13 cellular contexts compared by ENCODE assay signal in genomic region chr10:119176166-119176565, GRCh38. TPM values are rescaled to one million over a fixed set of nuclear protein-coding genes. Genes with fewer than 3 reads are reported as not detected.
DNase-seq lines count a peak whose midpoint lies in the region; ATAC-seq, FAIRE-seq and TF ChIP-seq lines count a peak whose summit lies in the region.
"Had no signal": no experiment of that assay in that cellular context is flagged by ENCODE, and none has a peak within 500 bp of the region (broad histone marks: within the 10 kb centered on the region; RNA-seq: fewer than 3 reads in every experiment).

No MANE protein-coding gene starts in this region.

- no peak for DNase-seq in activated naive CD4-positive, alpha-beta T cell treated with anti-CD3 and anti-CD28 coated beads, Interleukin-2, amount 10 ng/mL, durations not matched to agents 7 days and 5 days
- DNase-seq in activated naive CD4-positive, alpha-beta T cell treated with anti-CD3 and anti-CD28 coated beads, Interleukin-2, amount 50 U/mL, for 16 hours, result no peak
- no peak for DNase-seq in WTC11 (ENCODE audit: low spot score)
- peak; percentile 28 for DNase-seq in fibroblast of peridontal ligament (ENCODE audit: extremely low read depth)
- DNase-seq in type B pancreatic cell (ENCODE audit: extremely low spot score, unreplicated experiment), result no peak
- no peak for DNase-seq in GM12892 (ENCODE audit: insufficient read length)
- no peak for DNase-seq in brain microvascular endothelial cell
- DNase-seq: activated CD4-positive, CD25-positive, alpha-beta regulatory T cell treated with anti-CD3 and anti-CD28 coated beads, Interleukin-2, amount 50 U/mL, for 72 hours; KG1; NCI-H226; Right ventricle myocardium superior; stimulated activated naive B cell treated with anti-CD40 and anti-IgM and Interleukin-4, amounts not matched to agents 10 μg/mL and 1 μg/mL and 100 μg/mL, for 72 hours had no signal

- H3K4me3 ChIP-seq in brain microvascular endothelial cell (ENCODE audit: low read depth, low read length), result no peak overlapping the region

- POLR2A ChIA-PET in WTC11 (lab: Charles Lee), result no interaction called here

- peaks cover 22% of the 10 kb centered on the region for H3K36me3 ChIP-seq in brain microvascular endothelial cell (replicated peaks)

- CTCF ChIA-PET in activated naive CD4-positive, alpha-beta T cell treated with anti-CD3 and anti-CD28 coated beads, Interleukin-2, amount 10 ng/mL, durations not matched to agents 7 days and 5 days (lab: Charles Lee), result interaction anchor here (0.7 to 1.2 kb wide), 3 partner anchors 28 to 269 kb away, joined by 3 read pairs; no protein-coding TSS in a partner anchor
- CTCF ChIA-PET in WTC11 (lab: Charles Lee), result interaction anchor here (1.0 kb wide), 1 partner anchor 22 kb away, joined by 6 read pairs; no protein-coding TSS in a partner anchor

- peak overlapping the region; percentile 90 for H3K4me3 Mint-ChIP-seq in activated naive CD4-positive, alpha-beta T cell treated with anti-CD3 and anti-CD28 coated beads, Interleukin-2, amount 10 ng/mL, durations not matched to agents 7 days and 5 days
- H3K4me3 Mint-ChIP-seq in WTC11 (peak overlapping the region; percentile 99), type B pancreatic cell (peak overlapping the region; percentile 98)

- no peak for TF ChIP-seq POLR2A in GM12892 (IDR thresholded peaks at IDR 0.05; ENCODE audit: low read depth, low read length)

- no peaks in the 10 kb centered on the region for H3K27me3 Mint-ChIP-seq in activated naive CD4-positive, alpha-beta T cell treated with anti-CD3 and anti-CD28 coated beads, Interleukin-2, amount 10 ng/mL, durations not matched to agents 7 days and 5 days
- H3K27me3 Mint-ChIP-seq in WTC11 (ENCODE audit: low read depth) (no peaks in the 10 kb centered on the region), type B pancreatic cell (no peaks in the 10 kb centered on the region)
- H3K27me3 Mint-ChIP-seq: stimulated activated naive B cell treated with anti-CD40 and anti-IgM and Interleukin-4, amounts not matched to agents 10 μg/mL and 1 μg/mL and 100 μg/mL, for 72 hours had no signal

- no peak for TF ChIP-seq CTCF in WTC11 (IDR thresholded peaks at IDR 0.05)
- TF ChIP-seq CTCF in type B pancreatic cell (conservative IDR thresholded peaks at IDR 0.05), result no peak
- TF ChIP-seq CTCF in brain microvascular endothelial cell (IDR thresholded peaks at IDR 0.05; ENCODE audit: low read depth, low read length, missing control alignments), result no peak

- no peak overlapping the region for H3K27ac ChIP-seq in brain microvascular endothelial cell

- FAIRE-seq in GM12892 (lab: Jason Lieb, UNC), result no peak

- H3K36me3 Mint-ChIP-seq in activated naive CD4-positive, alpha-beta T cell treated with anti-CD3 and anti-CD28 coated beads, Interleukin-2, amount 10 ng/mL, durations not matched to agents 7 days and 5 days, result peaks cover 30% of the 10 kb centered on the region
- H3K36me3 Mint-ChIP-seq in WTC11 (peaks cover 46% of the 10 kb centered on the region), type B pancreatic cell (peaks cover 17% of the 10 kb centered on the region)

- in situ Hi-C loops in brain microvascular endothelial cell (cut with HindIII; ENCODE audit: low pct_ligation_motif_present, low sequenced_read_pairs), result no loop called here

- peaks cover 47% of the 10 kb centered on the region for H3K4me1 Mint-ChIP-seq in activated naive CD4-positive, alpha-beta T cell treated with anti-CD3 and anti-CD28 coated beads, Interleukin-2, amount 10 ng/mL, durations not matched to agents 7 days and 5 days
- H3K4me1 Mint-ChIP-seq in WTC11 (peaks cover 10% of the 10 kb centered on the region), type B pancreatic cell (ENCODE audit: unreplicated experiment) (peaks cover 19% of the 10 kb centered on the region)

- H3K27me3 ChIP-seq in brain microvascular endothelial cell (replicated peaks), result no peaks in the 10 kb centered on the region

- H3K9me3 Mint-ChIP-seq in activated naive CD4-positive, alpha-beta T cell treated with anti-CD3 and anti-CD28 coated beads, Interleukin-2, amount 10 ng/mL, durations not matched to agents 7 days and 5 days, result no peaks in the 10 kb centered on the region
- no peaks in the 10 kb centered on the region for H3K9me3 Mint-ChIP-seq in WTC11
- no peaks in the 10 kb centered on the region for H3K9me3 Mint-ChIP-seq in type B pancreatic cell
- H3K9me3 Mint-ChIP-seq: stimulated activated naive B cell treated with anti-CD40 and anti-IgM and Interleukin-4, amounts not matched to agents 10 μg/mL and 1 μg/mL and 100 μg/mL, for 72 hours had no signal

- ATAC-seq in WTC11 (no peak), HG02588 (IDR thresholded peaks at IDR 0.05; ENCODE audit: unreplicated experiment) (no peak)
- ATAC-seq: stimulated activated naive B cell treated with anti-CD40 and anti-IgM and Interleukin-4, amounts not matched to agents 10 μg/mL and 1 μg/mL and 100 μg/mL, for 72 hours had no signal

- no peak overlapping the region for H3K27ac Mint-ChIP-seq in activated naive CD4-positive, alpha-beta T cell treated with anti-CD3 and anti-CD28 coated beads, Interleukin-2, amount 10 ng/mL, durations not matched to agents 7 days and 5 days
- 0 out of 2 replicates have a peak overlapping the region, but pooled peaks have one; percentile 26 for H3K27ac Mint-ChIP-seq in WTC11
- H3K27ac Mint-ChIP-seq in type B pancreatic cell, result peak overlapping the region; percentile 56

TF ChIP-seq in WTC11, 78 proteins besides CTCF, POLR2A, EP300 and RAD21 (continues in another document):
- no peak for TF ChIP-seq ZNF263 (CRISPR knock-in tag; IDR thresholded peaks at IDR 0.05; ENCODE audit: low read depth)
- TF ChIP-seq RELA (CRISPR knock-in tag; IDR thresholded peaks at IDR 0.05; ENCODE audit: borderline replicate concordance), result no peak
- TF ChIP-seq ZNF121 (CRISPR knock-in tag; IDR thresholded peaks at IDR 0.05), result no peak
- no peak for TF ChIP-seq ZNF396 (CRISPR knock-in tag; IDR thresholded peaks at IDR 0.05; ENCODE audit: borderline replicate concordance)
- no peak for TF ChIP-seq MYBL2 (CRISPR knock-in tag; IDR thresholded peaks at IDR 0.05)
- no peak for TF ChIP-seq ZNF512 (CRISPR knock-in tag; IDR thresholded peaks at IDR 0.05; ENCODE audit: borderline replicate concordance)
- TF ChIP-seq FOXJ3 (CRISPR knock-in tag; IDR thresholded peaks at IDR 0.05; ENCODE audit: borderline replicate concordance), result no peak
- no peak for TF ChIP-seq ZNF232 (CRISPR knock-in tag; IDR thresholded peaks at IDR 0.05)
- TF ChIP-seq, protein P1, sequence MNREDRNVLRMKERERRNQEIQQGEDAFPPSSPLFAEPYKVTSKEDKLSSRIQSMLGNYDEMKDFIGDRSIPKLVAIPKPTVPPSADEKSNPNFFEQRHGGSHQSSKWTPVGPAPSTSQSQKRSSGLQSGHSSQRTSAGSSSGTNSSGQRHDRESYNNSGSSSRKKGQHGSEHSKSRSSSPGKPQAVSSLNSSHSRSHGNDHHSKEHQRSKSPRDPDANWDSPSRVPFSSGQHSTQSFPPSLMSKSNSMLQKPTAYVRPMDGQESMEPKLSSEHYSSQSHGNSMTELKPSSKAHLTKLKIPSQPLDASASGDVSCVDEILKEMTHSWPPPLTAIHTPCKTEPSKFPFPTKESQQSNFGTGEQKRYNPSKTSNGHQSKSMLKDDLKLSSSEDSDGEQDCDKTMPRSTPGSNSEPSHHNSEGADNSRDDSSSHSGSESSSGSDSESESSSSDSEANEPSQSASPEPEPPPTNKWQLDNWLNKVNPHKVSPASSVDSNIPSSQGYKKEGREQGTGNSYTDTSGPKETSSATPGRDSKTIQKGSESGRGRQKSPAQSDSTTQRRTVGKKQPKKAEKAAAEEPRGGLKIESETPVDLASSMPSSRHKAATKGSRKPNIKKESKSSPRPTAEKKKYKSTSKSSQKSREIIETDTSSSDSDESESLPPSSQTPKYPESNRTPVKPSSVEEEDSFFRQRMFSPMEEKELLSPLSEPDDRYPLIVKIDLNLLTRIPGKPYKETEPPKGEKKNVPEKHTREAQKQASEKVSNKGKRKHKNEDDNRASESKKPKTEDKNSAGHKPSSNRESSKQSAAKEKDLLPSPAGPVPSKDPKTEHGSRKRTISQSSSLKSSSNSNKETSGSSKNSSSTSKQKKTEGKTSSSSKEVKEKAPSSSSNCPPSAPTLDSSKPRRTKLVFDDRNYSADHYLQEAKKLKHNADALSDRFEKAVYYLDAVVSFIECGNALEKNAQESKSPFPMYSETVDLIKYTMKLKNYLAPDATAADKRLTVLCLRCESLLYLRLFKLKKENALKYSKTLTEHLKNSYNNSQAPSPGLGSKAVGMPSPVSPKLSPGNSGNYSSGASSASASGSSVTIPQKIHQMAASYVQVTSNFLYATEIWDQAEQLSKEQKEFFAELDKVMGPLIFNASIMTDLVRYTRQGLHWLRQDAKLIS (CRISPR knock-in tag; IDR thresholded peaks at IDR 0.05; ENCODE audit: borderline replicate concordance), result no peak
- no peak for TF ChIP-seq SOX15 (CRISPR knock-in tag; IDR thresholded peaks at IDR 0.05)
- TF ChIP-seq GRHL2 (CRISPR knock-in tag; IDR thresholded peaks at IDR 0.05; ENCODE audit: insufficient replicate concordance, severe bottlenecking), result no peak
- TF ChIP-seq CREM (CRISPR knock-in tag; IDR thresholded peaks at IDR 0.05), result no peak
- no peak for TF ChIP-seq OVOL2 (CRISPR knock-in tag; IDR thresholded peaks at IDR 0.05; ENCODE audit: borderline replicate concordance)
- no peak for TF ChIP-seq ATF1 (CRISPR knock-in tag; IDR thresholded peaks at IDR 0.05)

RNA-seq across cellular contexts. Expression of gene PRDX3, which starts 2.4 kb away (rescaled TPM):
- 167 to 175 TPM (median 173 TPM) in 3 replicates for total RNA-seq in WTC11 (2021)
- total RNA-seq in type B pancreatic cell (ENCODE audit: low replicate concordance), result 95.0 and 126 TPM in 2 replicates
- 290 TPM for polyA plus RNA-seq in GM12892 (2012; ENCODE audit: missing spikeins)

RNA-seq across cellular contexts. Expression of gene SFXN4, which starts 10.7 kb away (rescaled TPM):
- total RNA-seq in WTC11 (2021), result 23.8 to 25.9 TPM (median 24.0 TPM) in 3 replicates
- total RNA-seq in type B pancreatic cell (ENCODE audit: low replicate concordance), result 26.8 and 40.8 TPM in 2 replicates
- polyA plus RNA-seq in GM12892 (2012; ENCODE audit: missing spikeins), result 40.4 TPM

RNA-seq across cellular contexts. Expression of gene GRK5, which starts 31.2 kb away (rescaled TPM):
- total RNA-seq in WTC11 (2021) (1.9 to 2.3 TPM (median 2.2 TPM) in 3 replicates), type B pancreatic cell (ENCODE audit: low replicate concordance) (10.8 and 24.8 TPM in 2 replicates)
- 13.0 TPM for polyA plus RNA-seq in GM12892 (2012; ENCODE audit: missing spikeins)
